8 cellular contexts compared by ENCODE assay signal in the genomic region with DNA sequence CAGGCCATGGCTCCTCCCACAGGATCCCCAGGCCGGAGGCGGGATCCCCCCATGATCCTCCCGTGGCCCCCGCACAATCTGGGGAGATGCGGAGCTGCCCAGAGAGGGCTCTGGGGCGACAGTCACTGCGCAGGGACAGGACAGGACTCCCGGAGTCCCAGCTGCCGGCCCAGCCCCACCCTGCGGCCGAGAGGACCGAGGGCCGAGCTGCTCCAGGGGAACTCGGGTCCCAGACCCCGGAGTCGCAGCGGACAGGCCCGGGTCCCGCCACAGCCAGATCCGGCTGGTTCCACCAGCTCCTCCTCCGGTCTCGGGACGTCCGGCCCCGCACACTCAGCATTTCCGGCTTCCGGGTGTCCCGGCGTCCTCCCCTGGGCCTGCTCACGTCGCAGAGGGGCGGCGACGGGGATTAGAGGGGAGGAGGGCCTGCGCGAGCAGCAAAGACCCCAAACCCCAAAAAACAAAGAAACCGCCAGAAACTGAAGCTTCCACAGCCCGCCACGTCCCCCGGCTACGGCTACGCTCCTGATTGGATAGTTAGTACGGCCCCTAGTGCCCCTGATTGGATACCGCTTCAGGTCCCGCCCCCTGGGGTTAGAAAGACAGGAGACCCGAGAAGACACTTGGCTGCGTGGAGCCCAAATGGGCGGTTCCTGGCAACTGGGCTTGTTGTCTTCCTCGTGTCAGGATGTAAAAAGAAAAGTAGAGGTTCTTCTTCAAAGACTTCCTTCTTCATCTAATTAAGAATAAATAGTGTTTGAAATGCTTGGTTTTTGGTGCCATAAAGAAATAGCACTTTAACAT. TPM values are rescaled to one million over a fixed set of nuclear protein-coding genes. Genes with fewer than 3 reads are reported as not detected.
DNase-seq lines count a peak whose midpoint lies in the region; ATAC-seq and TF ChIP-seq lines count a peak whose summit lies in the region.

No MANE protein-coding gene starts in this region.

- intact Hi-C loops in left lung (cut with DNase I), result no loop called here

- H3K27me3 ChIP-seq in left lung, result no peaks in the 10 kb centered on the region

- DNase-seq in AG08395 (ENCODE audit: low spot score) (peak; percentile 99), NCI-H226 (peak; percentile 79), cerebellar cortex (ENCODE audit: low spot score) (peak; percentile 98), left lung (peak; percentile 97 to 98)
- DNase-seq in activated CD4-positive, CD25-positive, alpha-beta regulatory T cell treated with anti-CD3 and anti-CD28 coated beads, Interleukin-2, amount 50 U/mL, for 72 hours, result peak; percentile 93
- DNase-seq in stimulated activated CD4-positive, alpha-beta T cell treated with anti-CD3 and anti-CD28 coated beads, TNF-alpha, amount 100 ng/mL, for 48 hours (ENCODE audit: low read depth in 3 of 3), result peak; percentile 88 to 95 (median 89)

- peaks cover 0 to 17% of the 10 kb centered on the region in 2 donors for H3K4me1 ChIP-seq in left lung

- no peaks in the 10 kb centered on the region for H3K9me3 ChIP-seq in left lung

- TF ChIP-seq CTCF in left lung (IDR thresholded peaks at IDR 0.05), result no peak

- H3K4me3 ChIP-seq in left lung, result peak overlapping the region; percentile 61 to 70

- ATAC-seq in GM18873 (IDR thresholded peaks at IDR 0.05; ENCODE audit: low FRiP score, unreplicated experiment), result peak; percentile 97
- peak; percentile 97 for ATAC-seq in HG03135 (IDR thresholded peaks at IDR 0.05; ENCODE audit: unreplicated experiment)
- peak; percentile 99 for ATAC-seq in left lung

- H3K27ac ChIP-seq in left lung, result peak overlapping the region; percentile 99

- no peaks in the 10 kb centered on the region for H3K36me3 ChIP-seq in left lung

RNA-seq across cellular contexts. Expression of a gene that starts 21.3 kb away (rescaled TPM):
- under 1 TPM in 1 of 2 donors, not detected in 1; 0.06 TPM for total RNA-seq in left lung

RNA-seq across cellular contexts. Expression of a gene that starts 49.3 kb away (rescaled TPM):
- total RNA-seq in left lung, result not detected

Comparison
In these comparisons a context has a peak if more than half of its experiments do, and no peak if none do; other contexts are left out.
1. Peak in every context shown above with its lines: DNase-seq, ATAC-seq, H3K4me3 ChIP-seq and H3K27ac ChIP-seq.